8 cellular contexts compared by ENCODE assay signal in the genomic region with DNA sequence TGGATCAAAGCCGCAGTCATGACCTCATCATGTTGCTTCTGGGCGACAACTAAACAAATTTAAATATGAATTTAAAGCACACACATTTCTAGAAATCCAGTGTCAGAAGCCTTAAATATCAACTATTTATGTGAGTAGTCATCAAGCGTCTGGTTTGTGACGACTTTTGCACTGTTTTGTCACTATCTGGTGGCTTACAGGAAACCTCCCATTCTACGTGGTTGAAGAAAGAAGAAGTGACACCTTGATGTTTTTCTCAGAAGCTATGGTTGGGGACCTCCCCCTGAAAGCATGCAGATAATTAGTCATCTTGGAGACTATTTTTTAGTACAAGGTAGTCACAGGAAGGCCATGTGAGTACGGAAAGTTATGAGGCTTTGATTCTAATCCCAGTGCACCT. TPM values are rescaled to one million over a fixed set of nuclear protein-coding genes. Genes with fewer than 3 reads are reported as not detected.
A peak's percentile ranks its signal among the peaks of the same experiment; 100 is the strongest.
DNase-seq lines count a peak whose midpoint lies in the region; ATAC-seq and TF ChIP-seq lines count a peak whose summit lies in the region.

No MANE protein-coding gene starts in this region.

- no peak for TF ChIP-seq CTCF in breast epithelium (IDR thresholded peaks at IDR 0.05)

- peak overlapping the region; percentile 84 for H3K27ac Mint-ChIP-seq in activated CD8-positive, alpha-beta T cell treated with anti-CD3 and anti-CD28 coated beads, Interleukin-2, amount 10 ng/mL, durations not matched to agents 7 days and 5 days

- H3K9me3 Mint-ChIP-seq in activated CD8-positive, alpha-beta T cell treated with anti-CD3 and anti-CD28 coated beads, Interleukin-2, amount 10 ng/mL, durations not matched to agents 7 days and 5 days (ENCODE audit: insufficient read depth), result peaks cover 9% of the 10 kb centered on the region

- H3K9me3 ChIP-seq in breast epithelium, result no peaks in the 10 kb centered on the region
- no peaks in the 10 kb centered on the region for H3K9me3 ChIP-seq in MG63

- peaks cover 33% of the 10 kb centered on the region for H3K36me3 Mint-ChIP-seq in activated CD8-positive, alpha-beta T cell treated with anti-CD3 and anti-CD28 coated beads, Interleukin-2, amount 10 ng/mL, durations not matched to agents 7 days and 5 days (ENCODE audit: low read depth)

- H3K27me3 ChIP-seq in breast epithelium, result no peaks in the 10 kb centered on the region
- no peaks in the 10 kb centered on the region for H3K27me3 ChIP-seq in MG63

- H3K4me3 ChIP-seq in breast epithelium (no peak overlapping the region), MG63 (no peak overlapping the region)

- no peaks in the 10 kb centered on the region for H3K4me1 ChIP-seq in breast epithelium

- intact Hi-C loops in breast epithelium (cut with DNase I; ENCODE audit: low total_unique reads), result no loop called here

- DNase-seq in activated CD4-positive, CD25-positive, alpha-beta regulatory T cell (lab: John Stamatoyannopoulos, UW), result peak in 3 of 4 experiments; percentile 9 to 37 (median 25)
- no peak for DNase-seq in activated CD4-positive, CD25-positive, alpha-beta regulatory T cell treated with anti-CD3 and anti-CD28 coated beads, Interleukin-2, amount 50 U/mL, for 72 hours
- DNase-seq in activated CD8-positive, alpha-beta T cell treated with anti-CD3 and anti-CD28 coated beads, Interleukin-2, amount 10 ng/mL, durations not matched to agents 7 days and 5 days, result peak; percentile 86
- peak in 2 of 3 experiments; percentile 35 to 58 for DNase-seq in stimulated activated CD4-positive, alpha-beta T cell treated with anti-CD3 and anti-CD28 coated beads, TNF-alpha, amount 100 ng/mL, for 24 hours (ENCODE audit: low read depth in 3 of 3)
- DNase-seq in NCI-H1105 treated with DMSO at 0.1 percent for 48 hours (lab: John Stamatoyannopoulos, UW), result no peak
- DNase-seq in breast epithelium (ENCODE audit: low spot score in 2 of 2), result no peak
- no peak for DNase-seq in MG63

- POLR2A ChIA-PET in activated CD8-positive, alpha-beta T cell treated with anti-CD3 and anti-CD28 coated beads, Interleukin-2, amount 10 ng/mL, durations not matched to agents 7 days and 5 days (lab: Charles Lee), result interaction anchor here (1.3 to 1.9 kb wide), 2 partner anchors 8 to 58 kb away, joined by 3 to 8 read pairs; a partner anchor contains a TSS

- no peaks in the 10 kb centered on the region for H3K36me3 ChIP-seq in breast epithelium
- H3K36me3 ChIP-seq in MG63, result no peaks in the 10 kb centered on the region

- no peak overlapping the region for H3K27ac ChIP-seq in breast epithelium

- peaks cover 3% of the 10 kb centered on the region for H3K27me3 Mint-ChIP-seq in activated CD8-positive, alpha-beta T cell treated with anti-CD3 and anti-CD28 coated beads, Interleukin-2, amount 10 ng/mL, durations not matched to agents 7 days and 5 days (ENCODE audit: low read depth)

- peak; percentile 99 for ATAC-seq in HG03342 (IDR thresholded peaks at IDR 0.05; ENCODE audit: unreplicated experiment)
- ATAC-seq in activated CD8-positive, alpha-beta T cell treated with anti-CD3 and anti-CD28 coated beads, Interleukin-2, amount 10 ng/mL, durations not matched to agents 7 days and 5 days, result peak; percentile 73

- peak overlapping the region; percentile 36 for H3K4me3 Mint-ChIP-seq in activated CD8-positive, alpha-beta T cell treated with anti-CD3 and anti-CD28 coated beads, Interleukin-2, amount 10 ng/mL, durations not matched to agents 7 days and 5 days

- peaks cover 84% of the 10 kb centered on the region for H3K4me1 Mint-ChIP-seq in activated CD8-positive, alpha-beta T cell treated with anti-CD3 and anti-CD28 coated beads, Interleukin-2, amount 10 ng/mL, durations not matched to agents 7 days and 5 days (ENCODE audit: low read depth)

- no peak for TF ChIP-seq POLR2A in breast epithelium (IDR thresholded peaks at IDR 0.05)

- CTCF ChIA-PET in activated CD8-positive, alpha-beta T cell treated with anti-CD3 and anti-CD28 coated beads, Interleukin-2, amount 10 ng/mL, durations not matched to agents 7 days and 5 days (lab: Charles Lee), result interaction anchor here (0.7 to 3.9 kb wide), 8 partner anchors 8 to 131 kb away, joined by 3 to 26 read pairs (median 6); a partner anchor contains a TSS

RNA-seq across cellular contexts. Expression of a gene that starts 58.5 kb away (rescaled TPM):
- total RNA-seq in activated CD8-positive, alpha-beta T cell treated with anti-CD3 and anti-CD28 coated beads, Interleukin-2, amount 10 ng/mL, durations not matched to agents 7 days and 5 days, result 10 to 100 TPM; 20.7 to 20.8 TPM
- total RNA-seq in breast epithelium, result 10 to 100 TPM in 2 of 3 donors, 1 to 10 TPM in 1; 4.0 to 10.2 (median 10.2) TPM
- 6.2 and 6.4 TPM in 2 replicates for total RNA-seq in MG63 (2014; rRNA removed; shearing (Covaris generic); ENCODE audit: low replicate concordance)

Comparison
In these comparisons a context has a peak if more than half of its experiments do, and no peak if none do; other contexts are left out.
1. DNase-seq: peak in activated CD4-positive, CD25-positive, alpha-beta regulatory T cell (3 of 4), activated CD8-positive, alpha-beta T cell treated with anti-CD3 and anti-CD28 coated beads, Interleukin-2, amount 10 ng/mL, durations not matched to agents 7 days and 5 days (single experiment) and stimulated activated CD4-positive, alpha-beta T cell treated with anti-CD3 and anti-CD28 coated beads, TNF-alpha, amount 100 ng/mL, for 24 hours (2 of 3); none in activated CD4-positive, CD25-positive, alpha-beta regulatory T cell treated with anti-CD3 and anti-CD28 coated beads, Interleukin-2, amount 50 U/mL, for 72 hours (single experiment), NCI-H1105 treated with DMSO at 0.1 percent for 48 hours (single experiment), breast epithelium (0 of 2) and MG63 (single experiment).